2 cellular contexts compared by ENCODE assay signal in the genomic region with DNA sequence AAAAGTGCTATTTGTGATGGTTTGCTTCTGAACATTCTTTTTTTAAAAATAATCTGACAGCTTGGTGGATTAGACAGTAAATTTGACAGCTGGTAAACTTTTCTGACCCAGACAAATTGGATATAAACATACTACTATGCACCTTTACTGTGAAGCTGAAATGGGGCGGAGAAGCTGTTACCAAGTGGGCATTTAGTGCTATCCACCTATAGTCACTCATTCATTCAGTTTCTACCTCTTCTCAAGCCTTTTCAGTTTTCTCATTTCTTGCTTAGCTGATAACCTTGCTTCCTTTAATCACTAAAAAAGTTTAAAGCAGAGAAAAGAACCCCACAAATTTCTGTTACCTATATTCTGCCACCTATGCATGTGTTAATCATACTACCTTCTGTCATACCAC.
TF ChIP-seq lines count a peak whose summit lies in the region.

No MANE protein-coding gene starts in this region.

TF ChIP-seq in GM23338, 12 proteins besides CTCF, POLR2A, EP300 and RAD21 (continued from another document):
- TF ChIP-seq ZNF331 (CRISPR knock-in tag; IDR thresholded peaks at IDR 0.05; ENCODE audit: low read depth) = no peak

TF ChIP-seq in WTC11, 78 proteins besides CTCF, POLR2A, EP300 and RAD21 (continued from another document):
- TF ChIP-seq, protein P1, sequence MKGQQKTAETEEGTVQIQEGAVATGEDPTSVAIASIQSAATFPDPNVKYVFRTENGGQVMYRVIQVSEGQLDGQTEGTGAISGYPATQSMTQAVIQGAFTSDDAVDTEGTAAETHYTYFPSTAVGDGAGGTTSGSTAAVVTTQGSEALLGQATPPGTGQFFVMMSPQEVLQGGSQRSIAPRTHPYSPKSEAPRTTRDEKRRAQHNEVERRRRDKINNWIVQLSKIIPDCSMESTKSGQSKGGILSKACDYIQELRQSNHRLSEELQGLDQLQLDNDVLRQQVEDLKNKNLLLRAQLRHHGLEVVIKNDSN (CRISPR knock-in tag; IDR thresholded peaks at IDR 0.05) = no peak
- TF ChIP-seq ZNF263 (CRISPR knock-in tag; IDR thresholded peaks at IDR 0.05; ENCODE audit: low read depth) (no peak), JUN (CRISPR knock-in tag; IDR thresholded peaks at IDR 0.05) (no peak), NFATC4 (CRISPR knock-in tag; IDR thresholded peaks at IDR 0.05) (no peak), FOXK1 (CRISPR knock-in tag; IDR thresholded peaks at IDR 0.05) (no peak), SOX15 (CRISPR knock-in tag; IDR thresholded peaks at IDR 0.05) (no peak), OVOL2 (CRISPR knock-in tag; IDR thresholded peaks at IDR 0.05; ENCODE audit: borderline replicate concordance) (no peak), TEAD4 (CRISPR knock-in tag; IDR thresholded peaks at IDR 0.05) (no peak), KAT7 (CRISPR knock-in tag; IDR thresholded peaks at IDR 0.05; ENCODE audit: borderline replicate concordance) (no peak), SMAD4 (CRISPR knock-in tag; IDR thresholded peaks at IDR 0.05) (no peak), ATF1 (CRISPR knock-in tag; IDR thresholded peaks at IDR 0.05) (no peak), GABPB1 (CRISPR knock-in tag; IDR thresholded peaks at IDR 0.05) (no peak), ETV6 (CRISPR knock-in tag; IDR thresholded peaks at IDR 0.05) (no peak), RORB (CRISPR knock-in tag; IDR thresholded peaks at IDR 0.05) (no peak)
- TF ChIP-seq, protein P2, sequence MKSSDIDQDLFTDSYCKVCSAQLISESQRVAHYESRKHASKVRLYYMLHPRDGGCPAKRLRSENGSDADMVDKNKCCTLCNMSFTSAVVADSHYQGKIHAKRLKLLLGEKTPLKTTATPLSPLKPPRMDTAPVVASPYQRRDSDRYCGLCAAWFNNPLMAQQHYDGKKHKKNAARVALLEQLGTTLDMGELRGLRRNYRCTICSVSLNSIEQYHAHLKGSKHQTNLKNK (CRISPR knock-in tag; IDR thresholded peaks at IDR 0.05) = no peak
- TF ChIP-seq, protein P3, sequence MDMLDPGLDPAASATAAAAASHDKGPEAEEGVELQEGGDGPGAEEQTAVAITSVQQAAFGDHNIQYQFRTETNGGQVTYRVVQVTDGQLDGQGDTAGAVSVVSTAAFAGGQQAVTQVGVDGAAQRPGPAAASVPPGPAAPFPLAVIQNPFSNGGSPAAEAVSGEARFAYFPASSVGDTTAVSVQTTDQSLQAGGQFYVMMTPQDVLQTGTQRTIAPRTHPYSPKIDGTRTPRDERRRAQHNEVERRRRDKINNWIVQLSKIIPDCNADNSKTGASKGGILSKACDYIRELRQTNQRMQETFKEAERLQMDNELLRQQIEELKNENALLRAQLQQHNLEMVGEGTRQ (CRISPR knock-in tag; IDR thresholded peaks at IDR 0.05) = no peak
- TF ChIP-seq, protein P4, sequence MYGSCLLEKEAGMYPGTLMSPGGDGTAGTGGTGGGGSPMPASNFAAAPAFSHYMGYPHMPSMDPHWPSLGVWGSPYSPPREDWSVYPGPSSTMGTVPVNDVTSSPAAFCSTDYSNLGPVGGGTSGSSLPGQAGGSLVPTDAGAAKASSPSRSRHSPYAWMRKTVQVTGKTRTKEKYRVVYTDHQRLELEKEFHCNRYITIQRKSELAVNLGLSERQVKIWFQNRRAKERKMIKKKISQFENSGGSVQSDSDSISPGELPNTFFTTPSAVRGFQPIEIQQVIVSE (CRISPR knock-in tag; IDR thresholded peaks at IDR 0.05; ENCODE audit: borderline replicate concordance) = no peak
